In the genomic region with DNA sequence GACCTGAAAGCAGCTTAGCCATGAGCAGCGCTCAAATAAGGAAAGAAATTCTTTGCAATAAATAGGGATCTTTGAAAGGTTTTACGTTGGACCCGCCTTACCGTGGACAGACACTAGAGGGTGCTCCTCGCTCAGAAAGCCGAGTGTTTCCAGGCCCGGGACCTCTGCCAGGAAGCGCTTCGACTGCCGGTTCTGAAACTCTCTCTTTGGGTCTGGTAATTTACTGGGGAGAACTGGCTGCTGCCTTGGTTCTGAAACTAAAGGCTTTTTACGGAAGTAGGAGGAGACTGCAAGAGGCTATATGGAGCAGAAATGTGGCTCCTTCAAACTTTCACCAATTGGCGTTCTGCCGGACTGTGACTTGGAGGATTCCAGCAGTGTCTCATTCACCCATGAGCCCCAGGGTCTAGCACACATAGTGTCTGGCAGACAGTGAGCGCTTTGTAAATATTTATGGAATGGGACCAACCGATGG, we compare ENCODE assay signal across 8 cellular contexts. TPM values are rescaled to one million over a fixed set of nuclear protein-coding genes. Genes with fewer than 3 reads are reported as not detected.
DNase-seq lines count a peak whose midpoint lies in the region; ATAC-seq and TF ChIP-seq lines count a peak whose summit lies in the region.

No MANE protein-coding gene starts in this region.

- peak overlapping the region; percentile 46 for H3K4me3 ChIP-seq in BE2C (ENCODE audit: low read depth, low read length)
- H3K4me3 ChIP-seq in HEK293 (ENCODE audit: low read depth, low read length) = peak overlapping the region; percentile 8
- H3K4me3 ChIP-seq in NT2/D1 (ENCODE audit: insufficient read length, low read depth) = peak overlapping the region; percentile 3
- peak overlapping the region; percentile 28 to 49 (median 36) for H3K4me3 ChIP-seq in esophagus muscularis mucosa
- H3K4me3 ChIP-seq in muscle layer of colon (ENCODE audit: low read depth in 1 of 2, low read length in 2 of 2) = peak overlapping the region; percentile 13 to 84

- H3K27ac ChIP-seq in HEK293 (ENCODE audit: extremely low read depth, low read depth, low read length) (no peak overlapping the region), esophagus muscularis mucosa (replicated peaks in 1 of 4) (peak overlapping the region in 2 of 4 donors; percentile 0 to 42), muscle layer of colon (ENCODE audit: low read depth, low read length) (no peak overlapping the region)

- H3K9me3 ChIP-seq in BE2C = no peaks in the 10 kb centered on the region
- no peaks in the 10 kb centered on the region for H3K9me3 ChIP-seq in HEK293 (ENCODE audit: control insufficient read depth, insufficient read depth, low read depth, low read length)
- no peaks in the 10 kb centered on the region for H3K9me3 ChIP-seq in NT2/D1 (ENCODE audit: insufficient read depth, low read length)
- H3K9me3 ChIP-seq in esophagus muscularis mucosa = no peaks in the 10 kb centered on the region
- H3K9me3 ChIP-seq in muscle layer of colon (ENCODE audit: low read length) = no peaks in the 10 kb centered on the region

- no peak for TF ChIP-seq EP300 in esophagus muscularis mucosa (IDR thresholded peaks at IDR 0.05)

- 1% methylated on average over 13 of the region's 15 CpGs for WGBS in esophagus muscularis mucosa

- H3K27me3 ChIP-seq in BE2C (peaks cover 54% of the 10 kb centered on the region), NT2/D1 (ENCODE audit: insufficient read depth, insufficient read length) (peaks cover 5% of the 10 kb centered on the region), esophagus muscularis mucosa (peaks cover 0 to 58% (median 4%) of the 10 kb centered on the region in 4 donors), muscle layer of colon (ENCODE audit: control insufficient read depth in 1 of 2, insufficient read depth in 2 of 2, low read length in 2 of 2) (no peaks in the 10 kb centered on the region)

- ATAC-seq in GM21381 (IDR thresholded peaks at IDR 0.05; ENCODE audit: unreplicated experiment) = no peak

- intact Hi-C loops in esophagus muscularis mucosa (cut with DNase I) = loop anchor here (5.0 kb wide), 1 partner anchor 121 kb away; no protein-coding TSS in a partner anchor

- H3K4me1 ChIP-seq in BE2C = no peaks in the 10 kb centered on the region
- no peaks in the 10 kb centered on the region for H3K4me1 ChIP-seq in HEK293 (ENCODE audit: control insufficient read depth, insufficient read depth, low read length)
- H3K4me1 ChIP-seq in NT2/D1 (ENCODE audit: insufficient read depth, insufficient read length) = no peaks in the 10 kb centered on the region
- peaks cover 10 to 14% (median 12%) of the 10 kb centered on the region in 4 donors for H3K4me1 ChIP-seq in esophagus muscularis mucosa
- peaks cover 7% of the 10 kb centered on the region for H3K4me1 ChIP-seq in muscle layer of colon (ENCODE audit: insufficient read depth, low read length)

- POLR2A ChIA-PET in HEK293 (lab: Yijun Ruan, JAX) = no interaction called here

- TF ChIP-seq CTCF in BE2C (IDR thresholded peaks at IDR 0.05; ENCODE audit: low read depth, low read length) (peak; percentile 93), HEK293 (tag by site-specific recombination; IDR thresholded peaks at IDR 0.05) (peak; percentile 71), esophagus muscularis mucosa (IDR thresholded peaks at IDR 0.05) (peak; percentile 90 to 94 (median 93))

- CTCF ChIA-PET in HEK293 (lab: Yijun Ruan, JAX) = interaction anchor here (0.5 to 17.1 kb wide), 38 partner anchors 7 to 628 kb away, joined by 3 to 365 read pairs (median 4); no protein-coding TSS in a partner anchor

- H3K36me3 ChIP-seq in BE2C = no peaks in the 10 kb centered on the region
- no peaks in the 10 kb centered on the region for H3K36me3 ChIP-seq in HEK293 (ENCODE audit: control insufficient read depth in 2 of 2, insufficient read depth in 1 of 2, low read length in 2 of 2)
- H3K36me3 ChIP-seq in NT2/D1 (ENCODE audit: insufficient read depth, insufficient read length, low read length) = no peaks in the 10 kb centered on the region
- H3K36me3 ChIP-seq in esophagus muscularis mucosa = no peaks in the 10 kb centered on the region
- H3K36me3 ChIP-seq in muscle layer of colon (ENCODE audit: insufficient read depth, low read length) = no peaks in the 10 kb centered on the region

- H3K9ac ChIP-seq in NT2/D1 (ENCODE audit: insufficient read length, low read depth) (peak overlapping the region; percentile 57), muscle layer of colon (ENCODE audit: low read length) (no peak overlapping the region)

- TF ChIP-seq POLR2A in esophagus muscularis mucosa (IDR thresholded peaks at IDR 0.05; ENCODE audit: low read depth) = no peak

- peak; percentile 67 for DNase-seq in BE2C
- peak; percentile 39 for DNase-seq in NT2/D1 (ENCODE audit: low read depth, low spot score)
- peak; percentile 60 for DNase-seq in activated T-cell treated with anti-CD3 and anti-CD28 coated beads for 24 hours (ENCODE audit: low read depth)
- DNase-seq in esophagus muscularis mucosa (ENCODE audit: extremely low spot score) = peak; percentile 96
- DNase-seq in stimulated activated CD8-positive, alpha-beta memory T cell treated with anti-CD3 and anti-CD28 coated beads, Interleukin-4, amount 100 ng/mL, for 1 hour (ENCODE audit: low read depth in 2 of 2, low spot score in 1 of 2) = peak; percentile 33 to 44

TF ChIP-seq in HEK293, 187 proteins besides CTCF, POLR2A, EP300 and RAD21 (continues in another document):
- TF ChIP-seq ZSCAN23 (tag by site-specific recombination; IDR thresholded peaks at IDR 0.05) (no peak), ZNF24 (tag by site-specific recombination; IDR thresholded peaks at IDR 0.05) (0 out of 2 replicates have a peak, but pooled peaks have one; percentile 22), ZFP37 (tag by site-specific recombination; IDR thresholded peaks at IDR 0.05) (peak; percentile 44; the same call in 1 of the 2 replicates), ZNF654 (tag by site-specific recombination; IDR thresholded peaks at IDR 0.05; ENCODE audit: low read depth) (peak; percentile 96), ZBTB17 (tag by site-specific recombination; IDR thresholded peaks at IDR 0.05) (peak; percentile 88), ZNF561 (tag by site-specific recombination; IDR thresholded peaks at IDR 0.05; ENCODE audit: borderline replicate concordance) (peak; percentile 68; the same call in 1 of the 2 replicates), EGR2 (tag by site-specific recombination; IDR thresholded peaks at IDR 0.05; ENCODE audit: low read depth) (no peak), ZNF558 (tag by site-specific recombination; IDR thresholded peaks at IDR 0.05) (peak; percentile 20; the same call in 1 of the 2 replicates), MZF1 (tag by site-specific recombination; IDR thresholded peaks at IDR 0.05; ENCODE audit: borderline replicate concordance) (no peak), ZNF76 (tag by site-specific recombination; IDR thresholded peaks at IDR 0.05; ENCODE audit: borderline replicate concordance, low read depth) (peak; percentile 26; the same call in 1 of the 2 replicates), ZNF600 (tag by site-specific recombination; IDR thresholded peaks at IDR 0.05) (peak; percentile 87)
- TF ChIP-seq, protein P1, sequence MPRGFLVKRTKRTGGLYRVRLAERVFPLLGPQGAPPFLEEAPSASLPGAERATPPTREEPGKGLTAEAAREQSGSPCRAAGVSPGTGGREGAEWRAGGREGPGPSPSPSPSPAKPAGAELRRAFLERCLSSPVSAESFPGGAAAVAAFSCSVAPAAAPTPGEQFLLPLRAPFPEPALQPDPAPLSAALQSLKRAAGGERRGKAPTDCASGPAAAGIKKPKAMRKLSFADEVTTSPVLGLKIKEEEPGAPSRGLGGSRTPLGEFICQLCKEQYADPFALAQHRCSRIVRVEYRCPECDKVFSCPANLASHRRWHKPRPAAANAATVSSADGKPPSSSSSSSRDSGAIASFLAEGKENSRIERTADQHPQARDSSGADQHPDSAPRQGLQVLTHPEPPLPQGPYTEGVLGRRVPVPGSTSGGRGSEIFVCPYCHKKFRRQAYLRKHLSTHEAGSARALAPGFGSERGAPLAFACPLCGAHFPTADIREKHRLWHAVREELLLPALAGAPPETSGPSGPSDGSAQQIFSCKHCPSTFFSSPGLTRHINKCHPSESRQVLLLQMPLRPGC (tag by site-specific recombination; IDR thresholded peaks at IDR 0.05) = peak; percentile 28; the same call in 1 of the 2 replicates
- TF ChIP-seq, protein P2, sequence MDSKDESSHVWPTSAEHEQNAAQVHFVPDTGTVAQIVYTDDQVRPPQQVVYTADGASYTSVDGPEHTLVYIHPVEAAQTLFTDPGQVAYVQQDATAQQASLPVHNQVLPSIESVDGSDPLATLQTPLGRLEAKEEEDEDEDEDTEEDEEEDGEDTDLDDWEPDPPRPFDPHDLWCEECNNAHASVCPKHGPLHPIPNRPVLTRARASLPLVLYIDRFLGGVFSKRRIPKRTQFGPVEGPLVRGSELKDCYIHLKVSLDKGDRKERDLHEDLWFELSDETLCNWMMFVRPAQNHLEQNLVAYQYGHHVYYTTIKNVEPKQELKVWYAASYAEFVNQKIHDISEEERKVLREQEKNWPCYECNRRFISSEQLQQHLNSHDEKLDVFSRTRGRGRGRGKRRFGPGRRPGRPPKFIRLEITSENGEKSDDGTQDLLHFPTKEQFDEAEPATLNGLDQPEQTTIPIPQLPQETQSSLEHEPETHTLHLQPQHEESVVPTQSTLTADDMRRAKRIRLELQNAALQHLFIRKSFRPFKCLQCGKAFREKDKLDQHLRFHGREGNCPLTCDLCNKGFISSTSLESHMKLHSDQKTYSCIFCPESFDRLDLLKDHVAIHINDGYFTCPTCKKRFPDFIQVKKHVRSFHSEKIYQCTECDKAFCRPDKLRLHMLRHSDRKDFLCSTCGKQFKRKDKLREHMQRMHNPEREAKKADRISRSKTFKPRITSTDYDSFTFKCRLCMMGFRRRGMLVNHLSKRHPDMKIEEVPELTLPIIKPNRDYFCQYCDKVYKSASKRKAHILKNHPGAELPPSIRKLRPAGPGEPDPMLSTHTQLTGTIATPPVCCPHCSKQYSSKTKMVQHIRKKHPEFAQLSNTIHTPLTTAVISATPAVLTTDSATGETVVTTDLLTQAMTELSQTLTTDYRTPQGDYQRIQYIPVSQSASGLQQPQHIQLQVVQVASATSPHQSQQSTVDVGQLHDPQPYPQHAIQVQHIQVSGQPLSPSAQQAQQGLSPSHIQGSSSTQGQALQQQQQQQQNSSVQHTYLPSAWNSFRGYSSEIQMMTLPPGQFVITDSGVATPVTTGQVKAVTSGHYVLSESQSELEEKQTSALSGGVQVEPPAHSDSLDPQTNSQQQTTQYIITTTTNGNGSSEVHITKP (tag by site-specific recombination; IDR thresholded peaks at IDR 0.05) = peak; percentile 89

RNA-seq across cellular contexts. Expression of a gene that starts 45.6 kb away (rescaled TPM):
- not detected for polyA plus RNA-seq in BE2C (2012; ENCODE audit: insufficient read depth, insufficient read length, low read depth)
- total RNA-seq in esophagus muscularis mucosa = not detected

RNA-seq across cellular contexts. Expression of a gene that starts 50.6 kb away (rescaled TPM):
- polyA plus RNA-seq in BE2C (2012; ENCODE audit: insufficient read depth, insufficient read length, low read depth) = not detected
- total RNA-seq in esophagus muscularis mucosa = not detected

RNA-seq across cellular contexts. Expression of a gene that starts 51.3 kb away (rescaled TPM):
- polyA plus RNA-seq in BE2C (2012; ENCODE audit: insufficient read depth, insufficient read length, low read depth) = not detected
- total RNA-seq in esophagus muscularis mucosa = not detected

RNA-seq across cellular contexts. Expression of a gene that starts 56.6 kb away (rescaled TPM):
- polyA plus RNA-seq in BE2C (2012; ENCODE audit: insufficient read depth, insufficient read length, low read depth) = not detected
- not detected for total RNA-seq in esophagus muscularis mucosa

RNA-seq across cellular contexts. Expression of a gene that starts 56.8 kb away (rescaled TPM):
- polyA plus RNA-seq in BE2C (2012; ENCODE audit: insufficient read depth, insufficient read length, low read depth) = not detected
- total RNA-seq in esophagus muscularis mucosa = not detected

Comparison
In these comparisons a context has a peak if more than half of its experiments do, and no peak if none do; other contexts are left out.
1. DNase-seq: peak in every context shown above with its lines; median percentile 96 in esophagus muscularis mucosa; 67 in BE2C; 60 in activated T-cell treated with anti-CD3 and anti-CD28 coated beads for 24 hours; 39 in NT2/D1; 38 in stimulated activated CD8-positive, alpha-beta memory T cell treated with anti-CD3 and anti-CD28 coated beads, Interleukin-4, amount 100 ng/mL, for 1 hour.